Comparison of ENCODE assay signal across 1 cellular context in genomic region chr18:57776354-57776753, GRCh38.
TF ChIP-seq lines count a peak whose summit lies in the region.

No MANE protein-coding gene starts in this region.

TF ChIP-seq in IMR-90, 13 proteins besides CTCF, POLR2A, EP300 and RAD21 (continued from another document):
- TF ChIP-seq ELK1 (IDR thresholded peaks at IDR 0.05; ENCODE audit: borderline replicate concordance, low read depth, low read length) (no peak), FOS (IDR thresholded peaks at IDR 0.05; ENCODE audit: low read depth, low read length) (no peak), RCOR1 (IDR thresholded peaks at IDR 0.05; ENCODE audit: insufficient replicate concordance, low read length) (no peak), MAFK (IDR thresholded peaks at IDR 0.05; ENCODE audit: low read depth, low read length) (no peak)
TF ChIP-seq in IMR-90: peak in this region for 0.
